8 cellular contexts compared by ENCODE assay signal in genomic region chr14:55160989-55161388, GRCh38. TPM values are rescaled to one million over a fixed set of nuclear protein-coding genes. Genes with fewer than 3 reads are reported as not detected.
A peak's percentile ranks its signal among the peaks of the same experiment; 100 is the strongest.
DNase-seq lines count a peak whose midpoint lies in the region; ATAC-seq and TF ChIP-seq lines count a peak whose summit lies in the region.

No MANE protein-coding gene starts in this region.

- H4K20me1 ChIP-seq in SK-N-SH (ENCODE audit: insufficient read depth) = no peaks in the 10 kb centered on the region
- no peaks in the 10 kb centered on the region for H4K20me1 ChIP-seq in smooth muscle cell (ENCODE audit: low read depth)

- H3K4me1 ChIP-seq in SK-N-SH (ENCODE audit: control insufficient read depth in 1 of 2, insufficient read depth in 2 of 2, low read depth in 1 of 2, low read length in 1 of 2) (no peaks in the 10 kb centered on the region), gastroesophageal sphincter (no peaks in the 10 kb centered on the region), smooth muscle cell (ENCODE audit: low read depth) (no peaks in the 10 kb centered on the region)

- H3K4me2 ChIP-seq in SK-N-SH (no peak overlapping the region), smooth muscle cell (no peak overlapping the region)

- POLR2A ChIA-PET in SK-N-SH (lab: Yijun Ruan, JAX) = interaction anchor here (0.5 to 1.2 kb wide), 3 partner anchors 71 to 110 kb away, joined by 3 read pairs; partner anchors contain the start of gene MAPK1IP1L

- H3F3A ChIP-seq in SK-N-SH (replicated peaks; ENCODE audit: insufficient read depth) (no peaks in the 10 kb centered on the region), smooth muscle cell (ENCODE audit: low read depth) (no peaks in the 10 kb centered on the region)

- H3K36me3 ChIP-seq in H7 (replicated peaks; ENCODE audit: control insufficient read depth, insufficient read depth, low read length) = peaks cover 18% of the 10 kb centered on the region
- H3K36me3 ChIP-seq in SK-N-SH (replicated peaks in 1 of 2; ENCODE audit: control insufficient read depth in 1 of 2, insufficient read depth in 2 of 2, low read length in 1 of 2) = peaks cover 15 to 26% of the 10 kb centered on the region in 2 experiments
- no peaks in the 10 kb centered on the region for H3K36me3 ChIP-seq in gastroesophageal sphincter
- no peaks in the 10 kb centered on the region for H3K36me3 ChIP-seq in smooth muscle cell (ENCODE audit: low read depth)

- CTCF ChIA-PET in SK-N-SH (lab: Yijun Ruan, JAX) = interaction anchor here (0.6 to 4.3 kb wide), 34 partner anchors 8 to 273 kb away, joined by 3 to 50 read pairs (median 5); partner anchors contain the start of genes LGALS3 and MAPK1IP1L

- H3K27ac ChIP-seq in C4-2B (no peak overlapping the region), SK-N-SH (ENCODE audit: low read depth in 2 of 2, low read length in 1 of 2) (no peak overlapping the region), gastroesophageal sphincter (no peak overlapping the region), smooth muscle cell (ENCODE audit: low read depth) (no peak overlapping the region)

- H3K4me3 ChIP-seq in H7 (ENCODE audit: insufficient read depth, low read depth, low read length) (no peak overlapping the region), SK-N-SH (ENCODE audit: low read depth in 2 of 2, low read length in 1 of 2) (no peak overlapping the region), gastroesophageal sphincter (no peak overlapping the region), smooth muscle cell (no peak overlapping the region)

- TF ChIP-seq POLR2A in gastroesophageal sphincter (IDR thresholded peaks at IDR 0.05) = no peak

- TF ChIP-seq RAD21 in SK-N-SH (IDR thresholded peaks at IDR 0.05; ENCODE audit: low read length) = peak; percentile 82

- no peaks in the 10 kb centered on the region for H3K9me2 ChIP-seq in SK-N-SH

- H3K9ac ChIP-seq in SK-N-SH = no peak overlapping the region
- no peak overlapping the region for H3K9ac ChIP-seq in smooth muscle cell (ENCODE audit: low read depth)

- ATAC-seq in gastroesophageal sphincter (no peak), GM21529 (IDR thresholded peaks at IDR 0.05; ENCODE audit: unreplicated experiment) (no peak), HG02623 (IDR thresholded peaks at IDR 0.05; ENCODE audit: unreplicated experiment) (no peak)

- peak; percentile 76 for TF ChIP-seq CTCF in C4-2B (conservative IDR thresholded peaks at IDR 0.05)
- peak; percentile 77 for TF ChIP-seq CTCF in SK-N-SH (IDR thresholded peaks at IDR 0.05)
- peak; percentile 49 to 72 (median 70) for TF ChIP-seq CTCF in gastroesophageal sphincter (IDR thresholded peaks at IDR 0.05)
- peak; percentile 50 for TF ChIP-seq CTCF in smooth muscle cell (IDR thresholded peaks at IDR 0.05; ENCODE audit: borderline replicate concordance, insufficient read depth, poor library complexity, severe bottlenecking)

- DNase-seq in H7 = peak; percentile 15
- peak; percentile 50 for DNase-seq in SK-N-SH
- no peak for DNase-seq in smooth muscle cell (lab: John Stamatoyannopoulos, UW; ENCODE audit: unreplicated experiment)
- no peak for DNase-seq in activated T-cell treated with anti-CD3 and anti-CD28 coated beads, Interleukin-2, amount 50 U/mL, for 1 hour

- TF ChIP-seq EP300 in SK-N-SH (IDR thresholded peaks at IDR 0.05; ENCODE audit: borderline replicate concordance in 1 of 2, low read depth in 1 of 2, low read length in 1 of 2) (no peak), gastroesophageal sphincter (IDR thresholded peaks at IDR 0.05) (no peak)

- H3K9me3 ChIP-seq in SK-N-SH (no peaks in the 10 kb centered on the region), gastroesophageal sphincter (no peaks in the 10 kb centered on the region), smooth muscle cell (replicated peaks; ENCODE audit: low read depth) (no peaks in the 10 kb centered on the region)

- peaks cover 4% of the 10 kb centered on the region; the same call in 1 of the 2 replicates for H3K79me2 ChIP-seq in SK-N-SH (ENCODE audit: insufficient read depth)
- no peaks in the 10 kb centered on the region for H3K79me2 ChIP-seq in smooth muscle cell (ENCODE audit: low read depth)

- H3K27me3 ChIP-seq in H7 (ENCODE audit: control insufficient read depth, insufficient read depth, low read length) = no peaks in the 10 kb centered on the region
- no peaks in the 10 kb centered on the region for H3K27me3 ChIP-seq in SK-N-SH (ENCODE audit: insufficient read depth)
- H3K27me3 ChIP-seq in gastroesophageal sphincter = no peaks in the 10 kb centered on the region
- no peaks in the 10 kb centered on the region for H3K27me3 ChIP-seq in smooth muscle cell (ENCODE audit: low read depth)

- H2AFZ ChIP-seq in SK-N-SH (ENCODE audit: low read depth) = peak overlapping the region; percentile 57
- no peak overlapping the region for H2AFZ ChIP-seq in smooth muscle cell (ENCODE audit: low read depth)

TF ChIP-seq in SK-N-SH, 30 proteins besides CTCF, POLR2A, EP300 and RAD21:
- peak; percentile 66 for TF ChIP-seq SMC3 (IDR thresholded peaks at IDR 0.05; ENCODE audit: low read depth, low read length)
- no peak for TF ChIP-seq SIN3A (IDR thresholded peaks at IDR 0.05; ENCODE audit: borderline replicate concordance, low read depth, low read length)
TF ChIP-seq in SK-N-SH: peak in this region for 1.

RNA-seq across cellular contexts. Expression of gene DLGAP5, which starts 30.4 kb away (rescaled TPM):
- 102 and 147 TPM in 2 replicates for total RNA-seq in H7 (2014; rRNA removed; shearing (Covaris generic))
- polyA plus RNA-seq in SK-N-SH (2012; rRNA removed) (6.2 and 6.4 TPM in 2 replicates), smooth muscle cell (5.3 and 7.5 TPM in 2 replicates)
- 8.8 and 11.0 TPM in 2 replicates for polyA plus RNA-seq in SK-N-SH (2012; cell fraction: cytosol; rRNA removed)
- 2.9 and 7.2 TPM in 2 replicates for polyA plus RNA-seq in SK-N-SH (2012; cell fraction: nucleus; rRNA removed)
- total RNA-seq in gastroesophageal sphincter (1 to 10 TPM in 1 of 4 donors, under 1 TPM in 1, not detected in 2; 0.23 to 1.2 TPM), smooth muscle cell (5.3 and 8.0 TPM in 2 replicates)

RNA-seq across cellular contexts. Expression of gene LGALS3, which starts 31.9 kb away (rescaled TPM):
- 0.18 and 1.6 TPM in 2 replicates for total RNA-seq in H7 (2014; rRNA removed; shearing (Covaris generic))
- polyA plus RNA-seq in SK-N-SH (2012; rRNA removed) (59.5 and 59.8 TPM in 2 replicates), smooth muscle cell (201 and 234 TPM in 2 replicates)
- 50.7 and 56.5 TPM in 2 replicates for polyA plus RNA-seq in SK-N-SH (2012; cell fraction: cytosol; rRNA removed)
- 51.5 and 55.5 TPM in 2 replicates for polyA plus RNA-seq in SK-N-SH (2012; cell fraction: nucleus; rRNA removed)
- total RNA-seq in gastroesophageal sphincter (100 to 1,000 TPM; 253 to 467 (median 361) TPM), smooth muscle cell (166 and 170 TPM in 2 replicates)

Comparison
In these comparisons a context has a peak if more than half of its experiments do, and no peak if none do; other contexts are left out.
1. DNase-seq: peak in H7 (single experiment) and SK-N-SH (single experiment); none in smooth muscle cell (single experiment) and activated T-cell treated with anti-CD3 and anti-CD28 coated beads, Interleukin-2, amount 50 U/mL, for 1 hour (single experiment).
2. RNA of gene DLGAP5, which starts 30.4 kb away (total RNA-seq): 102 to 147 TPM in H7; 5.3 to 8.0 TPM in smooth muscle cell and 0.23 to 1.2 TPM in gastroesophageal sphincter; every median in the first group is over 10 times any median in the second.
3. RNA of gene LGALS3, which starts 31.9 kb away (total RNA-seq): 253 to 467 TPM in gastroesophageal sphincter and 166 to 170 TPM in smooth muscle cell; 0.18 to 1.6 TPM in H7; every median in the first group is over 10 times any median in the second.
4. Peak in every context shown above with its lines, with median percentiles within 50 percentile points of each other: CTCF ChIP-seq.